Comparison of ENCODE assay signal across 15 cellular contexts in genomic region chrX:41351923-41352322, GRCh38. TPM values are rescaled to one million over a fixed set of nuclear protein-coding genes. Genes with fewer than 3 reads are reported as not detected.
DNase-seq lines count a peak whose midpoint lies in the region; ATAC-seq and TF ChIP-seq lines count a peak whose summit lies in the region.
"Had no signal": no experiment of that assay in that cellular context is flagged by ENCODE, and none has a peak within 500 bp of the region (broad histone marks: within the 10 kb centered on the region; RNA-seq: fewer than 3 reads in every experiment).

No MANE protein-coding gene starts in this region.

- H2AK5ac ChIP-seq in mesenchymal stem cell (ENCODE audit: low read length, severe bottlenecking) = no peak overlapping the region

- H3K4me1 ChIP-seq in CD8-positive, alpha-beta T cell (ENCODE audit: insufficient read depth, low read length) = peaks cover 6% of the 10 kb centered on the region
- peaks cover 1% of the 10 kb centered on the region for H3K4me1 ChIP-seq in mesenchymal stem cell (ENCODE audit: control insufficient read depth, insufficient read depth, low read depth, low read length)
- H3K4me1 ChIP-seq: Peyer's patch, prostate gland had no signal

- peaks cover 18% of the 10 kb centered on the region for H3K36me3 ChIP-seq in CD8-positive, alpha-beta T cell (ENCODE audit: insufficient read depth, low read length)
- peaks cover 3 to 43% of the 10 kb centered on the region in 2 experiments for H3K36me3 ChIP-seq in mesenchymal stem cell (ENCODE audit: control insufficient read depth in 1 of 2, insufficient read depth in 2 of 2, low read depth in 1 of 2, low read length in 2 of 2)
- H3K36me3 ChIP-seq: prostate gland had no signal

- no peaks in the 10 kb centered on the region for H3K79me1 ChIP-seq in mesenchymal stem cell (replicated peaks; ENCODE audit: low read length, poor library complexity, severe bottlenecking)

- no peak overlapping the region for H3K27ac ChIP-seq in CD8-positive, alpha-beta T cell (ENCODE audit: low read depth, low read length)
- H3K27ac ChIP-seq in mesenchymal stem cell (ENCODE audit: low read length, poor library complexity, severe bottlenecking) = no peak overlapping the region
- H3K27ac ChIP-seq: C4-2B, Peyer's patch, prostate gland had no signal

- no peak for ATAC-seq in CD8-positive, alpha-beta T cell
- peak; percentile 7; the same call in 1 of the 2 replicates for ATAC-seq in WTC11
- ATAC-seq in HG02571 (IDR thresholded peaks at IDR 0.05; ENCODE audit: unreplicated experiment) = no peak

- no peak for DNase-seq in CD8-positive, alpha-beta T cell
- DNase-seq in WTC11 (ENCODE audit: low spot score) (no peak), mesenchymal stem cell (peak; percentile 28), G401 (ENCODE audit: low spot score) (no peak)
- DNase-seq in stimulated activated CD4-positive, alpha-beta T cell treated with anti-CD3 and anti-CD28 coated beads, Interleukin-4, amount 100 ng/mL, for 1 hour = no peak
- DNase-seq: NCI-H187 treated with DMSO at 0.1 percent for 48 hours, NCI-H524, Peyer's patch, spleen, T-helper 2 cell had no signal

- H2AFZ ChIP-seq in mesenchymal stem cell (ENCODE audit: low read depth, low read length) = no peak overlapping the region

- no peaks in the 10 kb centered on the region for H3K27me3 ChIP-seq in CD8-positive, alpha-beta T cell (ENCODE audit: insufficient read depth, low read length)
- no peaks in the 10 kb centered on the region for H3K27me3 ChIP-seq in mesenchymal stem cell (ENCODE audit: control insufficient read depth in 1 of 2, insufficient read depth in 1 of 2, low read length in 2 of 2)
- H3K27me3 ChIP-seq: Peyer's patch, spleen had no signal

- H2BK120ac ChIP-seq in mesenchymal stem cell (ENCODE audit: low read depth, low read length) = no peak overlapping the region

- H2BK15ac ChIP-seq in mesenchymal stem cell (ENCODE audit: low read depth, poor library complexity, severe bottlenecking) = no peak overlapping the region

- no peak overlapping the region for H4K8ac ChIP-seq in mesenchymal stem cell (ENCODE audit: low read length)

- H3K27ac Mint-ChIP-seq in CD8-positive, alpha-beta T cell = peak overlapping the region; percentile 16
- H3K27ac Mint-ChIP-seq in WTC11 = peak overlapping the region; percentile 42; the same call in 1 of the 2 replicates
- H3K27ac Mint-ChIP-seq: dendritic cell treated with granulocyte-macrophage colony-stimulating factor and Interleukin-4, amounts not matched to agents 40 ng/mL and 50 ng/mL, for 4 days had no signal

- H3K9me3 ChIP-seq in CD8-positive, alpha-beta T cell (ENCODE audit: low read length) = no peaks in the 10 kb centered on the region
- H3K9me3 ChIP-seq in mesenchymal stem cell (ENCODE audit: control insufficient read depth, low read length) = no peaks in the 10 kb centered on the region
- H3K9me3 ChIP-seq: Peyer's patch, prostate gland, spleen had no signal

- no peak overlapping the region for H3K18ac ChIP-seq in mesenchymal stem cell (ENCODE audit: low read depth in 1 of 2, low read length in 2 of 2)

- intact Hi-C loops in CD8-positive, alpha-beta T cell (cut with DNase I, micrococcal nuclease) = no loop called here

- CTCF ChIA-PET in CD8-positive, alpha-beta T cell (lab: Charles Lee) = no interaction called here
- CTCF ChIA-PET in WTC11 (lab: Charles Lee) = interaction anchor here (0.6 kb wide), 1 partner anchor 188 kb away, joined by 3 read pairs; no protein-coding TSS in a partner anchor

- WGBS in mesenchymal stem cell = no CpG with 5 or more reads among the region's 3 CpGs

- no peak overlapping the region for H3K14ac ChIP-seq in mesenchymal stem cell (ENCODE audit: low read length in 2 of 2)

- peak; percentile 47 for TF ChIP-seq POLR2A in GM19193 (IDR thresholded peaks at IDR 0.05; ENCODE audit: extremely low read depth, insufficient read depth, insufficient read length)

- H2BK5ac ChIP-seq in mesenchymal stem cell (ENCODE audit: low read depth, low read length, poor library complexity, severe bottlenecking) = no peak overlapping the region

- no peaks in the 10 kb centered on the region for H3K9me3 Mint-ChIP-seq in CD8-positive, alpha-beta T cell
- no peaks in the 10 kb centered on the region for H3K9me3 Mint-ChIP-seq in WTC11
- H3K9me3 Mint-ChIP-seq: dendritic cell treated with granulocyte-macrophage colony-stimulating factor and Interleukin-4, amounts not matched to agents 40 ng/mL and 50 ng/mL, for 4 days had no signal

- no peaks in the 10 kb centered on the region for H3K27me3 Mint-ChIP-seq in CD8-positive, alpha-beta T cell (ENCODE audit: low read depth)
- no peaks in the 10 kb centered on the region for H3K27me3 Mint-ChIP-seq in WTC11 (ENCODE audit: low read depth)
- H3K27me3 Mint-ChIP-seq: dendritic cell treated with granulocyte-macrophage colony-stimulating factor and Interleukin-4, amounts not matched to agents 40 ng/mL and 50 ng/mL, for 4 days had no signal

- H3K4me1 Mint-ChIP-seq in CD8-positive, alpha-beta T cell (ENCODE audit: low read depth) = peaks cover 20% of the 10 kb centered on the region
- peaks cover 18% of the 10 kb centered on the region for H3K4me1 Mint-ChIP-seq in WTC11

- H3K4me3 ChIP-seq in CD8-positive, alpha-beta T cell (ENCODE audit: low read depth, low read length) = no peak overlapping the region
- H3K4me3 ChIP-seq in mesenchymal stem cell (ENCODE audit: insufficient read depth in 1 of 2, low read depth in 1 of 2, low read length in 2 of 2) = no peak overlapping the region
- H3K4me3 ChIP-seq: Peyer's patch, prostate gland, spleen had no signal

- POLR2A ChIA-PET in CD8-positive, alpha-beta T cell (lab: Charles Lee) = interaction anchor here (0.6 kb wide), 1 partner anchor 27 kb away, joined by 3 read pairs; no protein-coding TSS in a partner anchor
- POLR2A ChIA-PET in WTC11 (lab: Charles Lee) = interaction anchor here (1.3 kb wide), 1 partner anchor 32 kb away, joined by 5 read pairs; no protein-coding TSS in a partner anchor

- H3K4me2 ChIP-seq in mesenchymal stem cell (ENCODE audit: low read length, poor library complexity, severe bottlenecking) = no peak overlapping the region

- H2BK12ac ChIP-seq in mesenchymal stem cell (ENCODE audit: low read length in 2 of 2) = no peak overlapping the region

- H3K36me3 Mint-ChIP-seq in CD8-positive, alpha-beta T cell = peaks cover 36% of the 10 kb centered on the region
- peaks cover 25% of the 10 kb centered on the region for H3K36me3 Mint-ChIP-seq in WTC11

- H3K4me3 Mint-ChIP-seq in CD8-positive, alpha-beta T cell = no peak overlapping the region
- H3K4me3 Mint-ChIP-seq in WTC11 = no peak overlapping the region
- H3K4me3 Mint-ChIP-seq: dendritic cell treated with granulocyte-macrophage colony-stimulating factor and Interleukin-4, amounts not matched to agents 40 ng/mL and 50 ng/mL, for 4 days had no signal

- TF ChIP-seq CTCF in CD8-positive, alpha-beta T cell (IDR thresholded peaks at IDR 0.05) = no peak
- no peak for TF ChIP-seq CTCF in WTC11 (IDR thresholded peaks at IDR 0.05)

- H3K23ac ChIP-seq in mesenchymal stem cell (ENCODE audit: low read length in 2 of 2) = no peak overlapping the region

- no peak overlapping the region for H4K91ac ChIP-seq in mesenchymal stem cell (ENCODE audit: low read length)

- H3K9ac ChIP-seq in mesenchymal stem cell (ENCODE audit: low read length) = no peak overlapping the region

- in situ Hi-C loops in G401 (cut with HindIII; ENCODE audit: low sequenced_read_pairs) = no loop called here

- no peak overlapping the region for H3K4ac ChIP-seq in mesenchymal stem cell (ENCODE audit: low read depth in 1 of 2, low read length in 2 of 2)

TF ChIP-seq in WTC11, 78 proteins besides CTCF, POLR2A, EP300 and RAD21:
- peak; percentile 23; the same call in 1 of the 2 replicates for TF ChIP-seq NFATC4 (CRISPR knock-in tag; IDR thresholded peaks at IDR 0.05)
- TF ChIP-seq NFE2L1 (CRISPR knock-in tag; IDR thresholded peaks at IDR 0.05) = no peak
- TF ChIP-seq PRRX2 (CRISPR knock-in tag; IDR thresholded peaks at IDR 0.05) = 0 out of 2 replicates have a peak, but pooled peaks have one; percentile 22
- no peak for TF ChIP-seq ESRRA (CRISPR knock-in tag; IDR thresholded peaks at IDR 0.05; ENCODE audit: borderline replicate concordance)
- TF ChIP-seq ERG (CRISPR knock-in tag; IDR thresholded peaks at IDR 0.05) = peak; percentile 7; the same call in 1 of the 2 replicates
- no peak for TF ChIP-seq FOXK1 (CRISPR knock-in tag; IDR thresholded peaks at IDR 0.05)

RNA-seq across cellular contexts. Expression of gene DDX3X, which starts 18.0 kb away (rescaled TPM):
- 100 to 1,000 TPM; 643 to 648 TPM for total RNA-seq in CD8-positive, alpha-beta T cell
- total RNA-seq in WTC11 (2021) = 228 to 250 TPM (median 236 TPM) in 3 replicates
- 115 TPM for polyA plus RNA-seq in mesenchymal stem cell (2013, experiment 1 of 2)
- polyA plus RNA-seq in mesenchymal stem cell (2013, experiment 2 of 2) = 113 TPM
- total RNA-seq in G401 (2014; rRNA removed; shearing (Covaris generic)) = 98.1 and 156 TPM in 2 replicates
